In the genomic region with DNA sequence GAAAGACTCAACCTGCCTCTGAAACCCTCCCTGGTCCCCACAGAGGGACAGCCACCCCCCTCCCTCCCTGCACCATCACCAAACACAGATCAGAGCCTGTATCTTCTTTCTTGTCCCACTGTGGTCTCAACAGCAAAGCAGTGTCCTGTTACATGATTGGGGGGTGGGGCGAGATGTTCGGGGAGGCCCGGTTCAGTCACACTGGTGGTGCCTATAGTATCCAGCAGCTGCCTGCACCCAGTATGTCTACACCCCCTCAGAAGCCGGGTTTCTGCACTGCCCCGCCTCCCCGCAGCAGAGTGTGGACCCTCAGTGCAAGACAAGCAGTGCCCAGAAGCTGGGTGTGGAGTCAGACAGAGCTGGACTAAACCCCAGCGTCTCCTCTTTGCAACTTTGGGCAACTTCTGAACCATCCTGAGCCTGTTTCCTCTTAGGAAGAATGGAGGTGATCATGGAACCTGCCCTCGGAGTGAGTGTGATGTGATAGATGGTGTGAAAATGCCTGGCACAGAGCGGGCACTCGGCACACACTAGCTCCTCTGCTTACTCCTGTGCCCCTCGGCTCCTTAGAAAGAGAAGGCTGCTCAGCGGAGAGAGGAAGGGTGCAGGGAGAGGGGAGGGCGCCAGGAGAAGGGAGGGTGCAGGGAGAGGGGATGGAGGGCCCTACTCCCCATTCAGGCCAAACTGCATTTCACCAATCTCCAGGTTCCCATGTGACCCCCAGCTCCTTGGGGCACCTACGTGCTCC, we compare ENCODE assay signal across 15 cellular contexts.
DNase-seq lines count a peak whose midpoint lies in the region; ATAC-seq and TF ChIP-seq lines count a peak whose summit lies in the region.
"Had no signal": no experiment of that assay in that cellular context is flagged by ENCODE, and none has a peak within 500 bp of the region (broad histone marks: within the 10 kb centered on the region; RNA-seq: fewer than 3 reads in every experiment).

No MANE protein-coding gene starts in this region.

- no peaks in the 10 kb centered on the region for H3K36me3 ChIP-seq in neutrophil
- H3K36me3 ChIP-seq in MM.1S (replicated peaks; ENCODE audit: insufficient read depth, low read length) = no peaks in the 10 kb centered on the region

- peaks cover 97 to 98% of the 10 kb centered on the region in 2 experiments for H3K4me1 ChIP-seq in neutrophil (ENCODE audit: control insufficient read depth in 1 of 2, insufficient read depth in 1 of 2, low read depth in 1 of 2, low read length in 1 of 2)
- peaks cover 24% of the 10 kb centered on the region for H3K4me1 ChIP-seq in MM.1S (ENCODE audit: low read length)

- no peaks in the 10 kb centered on the region for H3K79me2 ChIP-seq in MM.1S (ENCODE audit: low read length)

- no peaks in the 10 kb centered on the region for H3K9me2 ChIP-seq in MM.1S (replicated peaks; ENCODE audit: insufficient read depth, low read length)

- H3K27ac ChIP-seq in neutrophil = peak overlapping the region; percentile 95
- H3K27ac ChIP-seq in MM.1S (ENCODE audit: low read length) = no peak overlapping the region
- H3K27ac ChIP-seq: HL-60 had no signal

- H3K4me1 Mint-ChIP-seq in natural killer cell treated with Interleukin-12 subunit alpha and Interleukin-12 subunit beta and Interleukin-15 and Interleukin-18, amount 100 ng/mL, for 72 hours (ENCODE audit: low read depth in 2 of 2) = peaks cover 41 to 55% of the 10 kb centered on the region in 2 donors
- peaks cover 60 to 66% of the 10 kb centered on the region in 2 donors for H3K4me1 Mint-ChIP-seq in natural killer cell
- peaks cover 18% of the 10 kb centered on the region for H3K4me1 Mint-ChIP-seq in chondrocyte (ENCODE audit: low read depth)

- no peak overlapping the region for H3K4me3 Mint-ChIP-seq in natural killer cell treated with Interleukin-12 subunit alpha and Interleukin-12 subunit beta and Interleukin-15 and Interleukin-18, amount 100 ng/mL, for 72 hours
- no peak overlapping the region for H3K4me3 Mint-ChIP-seq in natural killer cell
- H3K4me3 Mint-ChIP-seq in chondrocyte (ENCODE audit: unreplicated experiment) = no peak overlapping the region
- H3K4me3 Mint-ChIP-seq: CD14-positive monocyte had no signal

- TF ChIP-seq CTCF in natural killer cell (IDR thresholded peaks at IDR 0.05) (no peak), chondrocyte (IDR thresholded peaks at IDR 0.05) (no peak), neutrophil (IDR thresholded peaks at IDR 0.05) (no peak), MM.1S (IDR thresholded peaks at IDR 0.05; ENCODE audit: low read length) (no peak)

- H3K9me3 Mint-ChIP-seq in natural killer cell treated with Interleukin-12 subunit alpha and Interleukin-12 subunit beta and Interleukin-15 and Interleukin-18, amount 100 ng/mL, for 72 hours = peaks cover 13% of the 10 kb centered on the region
- H3K9me3 Mint-ChIP-seq in natural killer cell (peaks cover 2 to 9% of the 10 kb centered on the region in 2 donors), chondrocyte (ENCODE audit: low read depth) (peaks cover 11% of the 10 kb centered on the region)

- H3K36me3 Mint-ChIP-seq in natural killer cell treated with Interleukin-12 subunit alpha and Interleukin-12 subunit beta and Interleukin-15 and Interleukin-18, amount 100 ng/mL, for 72 hours = peaks cover 13% of the 10 kb centered on the region
- no peaks in the 10 kb centered on the region for H3K36me3 Mint-ChIP-seq in natural killer cell
- peaks cover 9% of the 10 kb centered on the region for H3K36me3 Mint-ChIP-seq in chondrocyte (ENCODE audit: low read depth)

- DNase-seq in natural killer cell treated with Interleukin-12 subunit alpha and Interleukin-12 subunit beta and Interleukin-15 and Interleukin-18, amount 100 ng/mL, for 72 hours (ENCODE audit: low spot score) = peak; percentile 35
- DNase-seq in natural killer cell (no peak), chondrocyte (ENCODE audit: low spot score) (peak; percentile 75), NCI-H1694 treated with DMSO at 0.1 percent for 48 hours (lab: John Stamatoyannopoulos, UW) (no peak), MM.1S (no peak)
- DNase-seq in activated CD4-positive, alpha-beta T cell treated with anti-CD3 and anti-CD28 coated beads for 1 hour = no peak
- DNase-seq: DMS79, KBM-7, NCI-H1092, NCI-H446, NCI-H774 had no signal

- no peak overlapping the region for H2AFZ ChIP-seq in MM.1S (ENCODE audit: low read length)

- H3K9me3 ChIP-seq in neutrophil = no peaks in the 10 kb centered on the region
- H3K9me3 ChIP-seq in MM.1S (replicated peaks; ENCODE audit: insufficient read depth, low read length) = no peaks in the 10 kb centered on the region

- H3K27me3 ChIP-seq in neutrophil (no peaks in the 10 kb centered on the region), MM.1S (replicated peaks; ENCODE audit: insufficient read depth, low read length) (peaks cover 83% of the 10 kb centered on the region)

- H3K27ac Mint-ChIP-seq in natural killer cell treated with Interleukin-12 subunit alpha and Interleukin-12 subunit beta and Interleukin-15 and Interleukin-18, amount 100 ng/mL, for 72 hours = no peak overlapping the region
- H3K27ac Mint-ChIP-seq in natural killer cell (no peak overlapping the region), chondrocyte (ENCODE audit: unreplicated experiment) (peak overlapping the region; percentile 63)

- H3K9ac ChIP-seq in MM.1S (ENCODE audit: low read length) = no peak overlapping the region

- H4K20me1 ChIP-seq in MM.1S (ENCODE audit: insufficient read depth, low read length) = no peaks in the 10 kb centered on the region

- H3F3A ChIP-seq in MM.1S (ENCODE audit: insufficient read depth, low read length) = peaks cover under 1% of the 10 kb centered on the region; the same call in 1 of the 2 replicates

- intact Hi-C loops in natural killer cell (cut with micrococcal nuclease) = no loop called here

- no peak overlapping the region for H3K4me2 ChIP-seq in MM.1S (ENCODE audit: low read depth, low read length)

- H3K27me3 Mint-ChIP-seq in natural killer cell treated with Interleukin-12 subunit alpha and Interleukin-12 subunit beta and Interleukin-15 and Interleukin-18, amount 100 ng/mL, for 72 hours = peaks cover 0 to 7% of the 10 kb centered on the region in 2 donors
- H3K27me3 Mint-ChIP-seq in natural killer cell (ENCODE audit: low read depth in 2 of 2) (peaks cover 0 to 10% of the 10 kb centered on the region in 2 donors), chondrocyte (ENCODE audit: low read depth) (peaks cover 36% of the 10 kb centered on the region)

- no peak for ATAC-seq in natural killer cell treated with Interleukin-12 subunit alpha and Interleukin-12 subunit beta and Interleukin-15 and Interleukin-18, amount 100 ng/mL, for 72 hours
- no peak for ATAC-seq in natural killer cell
- ATAC-seq in HG02763 (IDR thresholded peaks at IDR 0.05; ENCODE audit: unreplicated experiment) = no peak

- H3K4me3 ChIP-seq in neutrophil (ENCODE audit: low read depth in 1 of 2, low read length in 1 of 2) (no peak overlapping the region), MM.1S (ENCODE audit: low read length) (no peak overlapping the region)

Comparison
In these comparisons a context has a peak if more than half of its experiments do, and no peak if none do; other contexts are left out.
1. DNase-seq: peak in natural killer cell treated with Interleukin-12 subunit alpha and Interleukin-12 subunit beta and Interleukin-15 and Interleukin-18, amount 100 ng/mL, for 72 hours (single experiment) and chondrocyte (single experiment); none in natural killer cell (single experiment), NCI-H1694 treated with DMSO at 0.1 percent for 48 hours (single experiment), MM.1S (single experiment) and activated CD4-positive, alpha-beta T cell treated with anti-CD3 and anti-CD28 coated beads for 1 hour (single experiment).